In the genomic region with DNA sequence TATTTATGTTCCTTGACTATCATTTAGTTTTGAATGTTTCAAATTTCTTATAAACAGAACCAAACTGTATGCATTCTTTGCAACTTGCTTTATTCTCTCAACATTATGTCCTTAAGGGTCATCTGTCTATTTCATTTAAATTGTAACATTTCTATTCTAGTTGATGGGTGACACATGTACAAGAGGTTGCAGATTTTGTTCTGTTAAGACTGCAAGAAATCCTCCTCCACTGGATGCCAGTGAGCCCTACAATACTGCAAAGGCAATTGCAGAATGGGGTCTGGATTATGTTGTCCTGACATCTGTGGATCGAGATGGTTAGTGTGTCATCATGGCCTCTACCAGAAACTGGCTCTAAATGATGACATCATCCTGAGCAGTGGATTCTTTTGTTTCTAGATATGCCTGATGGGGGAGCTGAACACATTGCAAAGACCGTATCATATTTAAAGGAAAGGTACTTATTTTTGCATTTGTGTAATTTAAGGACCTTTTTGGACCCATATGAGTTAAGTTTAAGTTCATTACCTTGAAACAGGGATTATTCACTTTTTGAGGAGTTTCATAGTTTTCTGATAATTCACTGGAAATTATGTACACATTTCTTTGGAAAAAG, we compare ENCODE assay signal across 8 cellular contexts. TPM values are rescaled to one million over a fixed set of nuclear protein-coding genes. Genes with fewer than 3 reads are reported as not detected.
DNase-seq lines count a peak whose midpoint lies in the region; ATAC-seq and TF ChIP-seq lines count a peak whose summit lies in the region.

No MANE protein-coding gene starts in this region.

- no peak for TF ChIP-seq POLR2A in Peyer's patch (IDR thresholded peaks at IDR 0.05)

- peaks cover 13% of the 10 kb centered on the region for H3K79me2 ChIP-seq in SK-N-SH (ENCODE audit: insufficient read depth)

- TF ChIP-seq RAD21 in SK-N-SH (IDR thresholded peaks at IDR 0.05; ENCODE audit: low read length) = peak; percentile 37; the same call in 1 of the 2 replicates

- peak overlapping the region; percentile 51; the same call in 1 of the 2 replicates for H3K9ac ChIP-seq in SK-N-SH

- TF ChIP-seq CTCF in HEK293 (tag by site-specific recombination; IDR thresholded peaks at IDR 0.05) (no peak), SK-N-SH (IDR thresholded peaks at IDR 0.05) (peak; percentile 48), Peyer's patch (IDR thresholded peaks at IDR 0.05) (no peak)

- H3F3A ChIP-seq in SK-N-SH (replicated peaks; ENCODE audit: insufficient read depth) = peaks cover 19% of the 10 kb centered on the region

- peaks cover 0 to 51% of the 10 kb centered on the region in 2 experiments; a peak in 2 of 3 replicates for H3K36me3 ChIP-seq in HEK293 (ENCODE audit: control insufficient read depth in 2 of 2, insufficient read depth in 1 of 2, low read length in 2 of 2)
- H3K36me3 ChIP-seq in SK-N-SH (replicated peaks in 1 of 2; ENCODE audit: control insufficient read depth in 1 of 2, insufficient read depth in 2 of 2, low read length in 1 of 2) = peaks cover 13 to 24% of the 10 kb centered on the region in 2 experiments
- peaks cover 0 to 28% (median 0%) of the 10 kb centered on the region in 3 donors for H3K36me3 ChIP-seq in Peyer's patch

- H3K4me3 ChIP-seq in HEK293 (ENCODE audit: low read depth, low read length) (no peak overlapping the region), SK-N-SH (ENCODE audit: low read depth in 2 of 2, low read length in 1 of 2) (peak overlapping the region in 1 of 2 experiments; percentile 14; a peak in 1 of 4 replicates), Peyer's patch (no peak overlapping the region)

- no peaks in the 10 kb centered on the region for H3K9me2 ChIP-seq in SK-N-SH

- no peaks in the 10 kb centered on the region for H3K27me3 ChIP-seq in SK-N-SH (ENCODE audit: insufficient read depth)
- H3K27me3 ChIP-seq in Peyer's patch = no peaks in the 10 kb centered on the region

- 0% methylated on average over 2 of the region's 2 CpGs for WGBS in SK-N-SH (ENCODE audit: low lambda C conversion rate)

- TF ChIP-seq EP300 in SK-N-SH (IDR thresholded peaks at IDR 0.05; ENCODE audit: borderline replicate concordance in 1 of 2, low read depth in 1 of 2, low read length in 1 of 2) = peak; percentile 41 to 50; a peak in 2 of 4 replicates

- H3K4me1 ChIP-seq in HEK293 (ENCODE audit: control insufficient read depth, insufficient read depth, low read length) (no peaks in the 10 kb centered on the region), SK-N-SH (ENCODE audit: control insufficient read depth in 1 of 2, insufficient read depth in 2 of 2, low read depth in 1 of 2, low read length in 1 of 2) (peaks cover 5% of the 10 kb centered on the region in 2 experiments; a peak in 2 of 4 replicates), Peyer's patch (peaks cover 0 to 2% (median under 1%) of the 10 kb centered on the region in 4 donors)

- H3K9me3 ChIP-seq in HEK293 (ENCODE audit: control insufficient read depth, insufficient read depth, low read depth, low read length) = no peaks in the 10 kb centered on the region
- no peaks in the 10 kb centered on the region for H3K9me3 ChIP-seq in SK-N-SH
- no peaks in the 10 kb centered on the region for H3K9me3 ChIP-seq in Peyer's patch

- DNase-seq in AG08395 (ENCODE audit: low spot score) = peak; percentile 82
- DNase-seq in SK-N-SH = peak; percentile 81
- DNase-seq in fibroblast of the conjunctiva (ENCODE audit: low read depth) = peak; percentile 62
- DNase-seq in Peyer's patch = no peak
- no peak for DNase-seq in activated CD4-positive, CD25-positive, alpha-beta regulatory T cell treated with anti-CD3 and anti-CD28 coated beads, Interleukin-2, amount 50 U/mL, for 72 hours

- H4K20me1 ChIP-seq in SK-N-SH (ENCODE audit: insufficient read depth) = no peaks in the 10 kb centered on the region

- no peak for ATAC-seq in GM21529 (IDR thresholded peaks at IDR 0.05; ENCODE audit: unreplicated experiment)
- ATAC-seq in HG02840 (IDR thresholded peaks at IDR 0.05; ENCODE audit: low FRiP score, unreplicated experiment) = no peak

- POLR2A ChIA-PET in HEK293 (lab: Yijun Ruan, JAX) = interaction anchor here (1.3 kb wide), 1 partner anchor 174 kb away, joined by 3 read pairs; a partner anchor contains a TSS
- POLR2A ChIA-PET in SK-N-SH (lab: Yijun Ruan, JAX) = interaction anchor here (0.6 to 1.7 kb wide), 4 partner anchors 61 to 591 kb away, joined by 3 to 4 read pairs (median 3); a partner anchor contains a TSS

- CTCF ChIA-PET in HEK293 (lab: Yijun Ruan, JAX) = interaction anchor here (0.6 to 0.8 kb wide), 2 partner anchors 277 to 608 kb away, joined by 3 read pairs; no protein-coding TSS in a partner anchor
- CTCF ChIA-PET in SK-N-SH (lab: Yijun Ruan, JAX) = interaction anchor here (1.2 kb wide), 1 partner anchor 26 kb away, joined by 3 read pairs; no protein-coding TSS in a partner anchor

- peak overlapping the region; percentile 88 for H2AFZ ChIP-seq in SK-N-SH (ENCODE audit: low read depth)

- H3K27ac ChIP-seq in HEK293 (ENCODE audit: extremely low read depth, low read depth, low read length) = no peak overlapping the region
- H3K27ac ChIP-seq in SK-N-SH (ENCODE audit: low read depth in 2 of 2, low read length in 1 of 2) = peak overlapping the region; percentile 80 to 90
- no peak overlapping the region for H3K27ac ChIP-seq in Peyer's patch

- H3K4me2 ChIP-seq in SK-N-SH = peak overlapping the region; percentile 68

TF ChIP-seq in HEK293, 187 proteins besides CTCF, POLR2A, EP300 and RAD21 (continues in another document):
- TF ChIP-seq ZNF571 (tag by site-specific recombination; IDR thresholded peaks at IDR 0.05) = no peak
- TF ChIP-seq ZBTB21 (tag by site-specific recombination; IDR thresholded peaks at IDR 0.05) = peak; percentile 85
- peak; percentile 42; the same call in 1 of the 2 replicates for TF ChIP-seq YY2 (tag by site-specific recombination; IDR thresholded peaks at IDR 0.05)
- TF ChIP-seq GFI1B (tag by site-specific recombination; IDR thresholded peaks at IDR 0.05) = no peak
- TF ChIP-seq ZNF600 (tag by site-specific recombination; IDR thresholded peaks at IDR 0.05) = peak; percentile 23; the same call in 1 of the 2 replicates
- TF ChIP-seq, protein P1, sequence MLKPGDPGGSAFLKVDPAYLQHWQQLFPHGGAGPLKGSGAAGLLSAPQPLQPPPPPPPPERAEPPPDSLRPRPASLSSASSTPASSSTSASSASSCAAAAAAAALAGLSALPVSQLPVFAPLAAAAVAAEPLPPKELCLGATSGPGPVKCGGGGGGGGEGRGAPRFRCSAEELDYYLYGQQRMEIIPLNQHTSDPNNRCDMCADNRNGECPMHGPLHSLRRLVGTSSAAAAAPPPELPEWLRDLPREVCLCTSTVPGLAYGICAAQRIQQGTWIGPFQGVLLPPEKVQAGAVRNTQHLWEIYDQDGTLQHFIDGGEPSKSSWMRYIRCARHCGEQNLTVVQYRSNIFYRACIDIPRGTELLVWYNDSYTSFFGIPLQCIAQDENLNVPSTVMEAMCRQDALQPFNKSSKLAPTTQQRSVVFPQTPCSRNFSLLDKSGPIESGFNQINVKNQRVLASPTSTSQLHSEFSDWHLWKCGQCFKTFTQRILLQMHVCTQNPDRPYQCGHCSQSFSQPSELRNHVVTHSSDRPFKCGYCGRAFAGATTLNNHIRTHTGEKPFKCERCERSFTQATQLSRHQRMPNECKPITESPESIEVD (tag by site-specific recombination; IDR thresholded peaks at IDR 0.05) = 0 out of 2 replicates have a peak, but pooled peaks have one; percentile 17
- no peak for TF ChIP-seq ZNF777 (tag by site-specific recombination; IDR thresholded peaks at IDR 0.05; ENCODE audit: borderline replicate concordance)

TF ChIP-seq in SK-N-SH, 30 proteins besides CTCF, POLR2A, EP300 and RAD21 (continues in another document):
- TF ChIP-seq RXRA (IDR thresholded peaks at IDR 0.05; ENCODE audit: borderline replicate concordance, low read depth) (no peak), RFX5 (IDR thresholded peaks at IDR 0.05; ENCODE audit: low read length) (no peak), JUND (IDR thresholded peaks at IDR 0.05) (peak; percentile 66), TAF1 (IDR thresholded peaks at IDR 0.05; ENCODE audit: borderline replicate concordance, low read depth, low read length) (peak; percentile 80), EZH2phosphoT487 (IDR thresholded peaks at IDR 0.05; ENCODE audit: borderline replicate concordance, low read depth) (no peak), NRF1 (IDR thresholded peaks at IDR 0.05; ENCODE audit: low read depth, low read length) (no peak), YY1 (IDR thresholded peaks at IDR 0.05; ENCODE audit: low read depth) (peak; percentile 83; the same call in 1 of the 2 replicates), CHD2 (IDR thresholded peaks at IDR 0.05; ENCODE audit: low read length, partially characterized antibody) (peak; percentile 86), GATA2 (CRISPR knock-in tag; IDR thresholded peaks at IDR 0.05) (0 out of 2 replicates have a peak, but pooled peaks have one; percentile 26), TCF12 (IDR thresholded peaks at IDR 0.05) (peak; percentile 97)

RNA-seq across cellular contexts. Expression of a gene that starts 6.1 kb away (rescaled TPM):
- 9.2 and 10.8 TPM in 2 replicates for polyA plus RNA-seq in SK-N-SH (2012; rRNA removed)
- polyA plus RNA-seq in SK-N-SH (2012; cell fraction: cytosol; rRNA removed) = 11.1 and 13.0 TPM in 2 replicates
- polyA plus RNA-seq in SK-N-SH (2012; cell fraction: nucleus; rRNA removed) = 8.3 and 11.8 TPM in 2 replicates
- 10 to 100 TPM; 11.9 to 27.2 (median 17.0) TPM for total RNA-seq in Peyer's patch

RNA-seq across cellular contexts. Expression of a gene that starts 6.3 kb away (rescaled TPM):
- 1,564 and 2,425 TPM in 2 replicates for polyA plus RNA-seq in SK-N-SH (2012; rRNA removed)
- polyA plus RNA-seq in SK-N-SH (2012; cell fraction: cytosol; rRNA removed) = 2,841 and 2,925 TPM in 2 replicates
- polyA plus RNA-seq in SK-N-SH (2012; cell fraction: nucleus; rRNA removed) = 199 and 396 TPM in 2 replicates
- 1,000 to 10,000 TPM in 2 of 4 donors, 100 to 1,000 TPM in 2; 798 to 2,811 (median 1,122) TPM for total RNA-seq in Peyer's patch

RNA-seq across cellular contexts. Expression of a gene that starts 58.3 kb away (rescaled TPM):
- not detected in 2 replicates for polyA plus RNA-seq in SK-N-SH (2012; rRNA removed)
- not detected in 2 replicates for polyA plus RNA-seq in SK-N-SH (2012; cell fraction: cytosol; rRNA removed)
- polyA plus RNA-seq in SK-N-SH (2012; cell fraction: nucleus; rRNA removed) = not detected in 2 replicates
- total RNA-seq in Peyer's patch = 1 to 10 TPM in 2 of 4 donors, under 1 TPM in 1, not detected in 1; 0.66 to 1.8 (median 1.3) TPM

Comparison
In these comparisons a context has a peak if more than half of its experiments do, and no peak if none do; other contexts are left out.
1. DNase-seq: peak in AG08395 (single experiment), SK-N-SH (single experiment) and fibroblast of the conjunctiva (single experiment); none in Peyer's patch (0 of 3) and activated CD4-positive, CD25-positive, alpha-beta regulatory T cell treated with anti-CD3 and anti-CD28 coated beads, Interleukin-2, amount 50 U/mL, for 72 hours (single experiment).
2. H3K27ac ChIP-seq: peak in SK-N-SH (2 of 2); none in HEK293 (single experiment) and Peyer's patch (0 of 4).